20 cellular contexts compared by ENCODE assay signal in the genomic region with DNA sequence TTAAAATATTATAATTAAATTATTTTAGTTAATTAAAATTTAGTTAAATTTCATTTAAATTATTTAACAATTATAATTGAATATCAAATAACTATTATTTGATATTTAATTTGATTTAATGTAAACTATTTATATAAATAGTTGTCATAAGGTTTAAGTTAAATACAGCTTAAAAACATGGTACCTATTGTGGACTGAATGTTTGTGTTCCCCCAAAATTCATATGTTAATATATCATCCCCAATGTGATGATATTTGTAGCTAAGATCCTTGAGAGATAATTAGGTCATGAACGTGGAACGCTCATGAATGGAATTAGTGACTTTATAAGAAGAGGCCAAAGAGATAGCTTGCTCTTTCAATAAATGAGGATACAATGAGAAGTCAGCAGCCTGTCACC.
A peak's percentile ranks its signal among the peaks of the same experiment; 100 is the strongest.
DNase-seq lines count a peak whose midpoint lies in the region; ATAC-seq, FAIRE-seq and TF ChIP-seq lines count a peak whose summit lies in the region.
"Had no signal": no experiment of that assay in that cellular context is flagged by ENCODE, and none has a peak within 500 bp of the region (broad histone marks: within the 10 kb centered on the region; RNA-seq: fewer than 3 reads in every experiment).

No MANE protein-coding gene starts in this region.

- H3K9me3 Mint-ChIP-seq in activated CD8-positive, alpha-beta T cell treated with anti-CD3 and anti-CD28 coated beads for 36 hours = peaks cover 2% of the 10 kb centered on the region
- peaks cover 6 to 15% of the 10 kb centered on the region in 2 donors for H3K9me3 Mint-ChIP-seq in natural killer cell

- no peaks in the 10 kb centered on the region for H3K36me3 Mint-ChIP-seq in activated CD8-positive, alpha-beta T cell treated with anti-CD3 and anti-CD28 coated beads for 36 hours (ENCODE audit: low read depth)
- no peaks in the 10 kb centered on the region for H3K36me3 Mint-ChIP-seq in natural killer cell
- H3K36me3 Mint-ChIP-seq: CD4-positive, CD25-positive, alpha-beta regulatory T cell; CD8-positive, alpha-beta memory T cell had no signal

- POLR2A ChIA-PET in activated CD8-positive, alpha-beta T cell treated with anti-CD3 and anti-CD28 coated beads for 36 hours (lab: Charles Lee) = no interaction called here

- no peak for TF ChIP-seq CTCF in activated CD8-positive, alpha-beta T cell treated with anti-CD3 and anti-CD28 coated beads for 36 hours (IDR thresholded peaks at IDR 0.05)
- TF ChIP-seq CTCF in natural killer cell (IDR thresholded peaks at IDR 0.05) = no peak

- H3K27me3 Mint-ChIP-seq in activated CD8-positive, alpha-beta T cell treated with anti-CD3 and anti-CD28 coated beads for 36 hours = no peaks in the 10 kb centered on the region
- no peaks in the 10 kb centered on the region for H3K27me3 Mint-ChIP-seq in natural killer cell (ENCODE audit: low read depth in 2 of 2)
- H3K27me3 Mint-ChIP-seq: CD4-positive, CD25-positive, alpha-beta regulatory T cell; CD8-positive, alpha-beta memory T cell had no signal

- DNase-seq in NCI-H82 (lab: John Stamatoyannopoulos, UW) = peak; percentile 26
- DNase-seq in NCI-H82 treated with DMSO at 0.1 percent for 48 hours (lab: John Stamatoyannopoulos, UW; ENCODE audit: unreplicated experiment) = no peak
- no peak for DNase-seq in frontal cortex (ENCODE audit: low spot score in 2 of 2)
- DNase-seq in activated effector memory CD4-positive, alpha-beta T cell treated with anti-CD3 and anti-CD28 coated beads, Interleukin-2, amount 50 U/mL, for 16 hours = no peak
- DNase-seq in activated CD8-positive, alpha-beta T cell treated with anti-CD3 and anti-CD28 coated beads for 36 hours = no peak
- no peak for DNase-seq in natural killer cell
- DNase-seq: ACHN; BE2C; C1 segment of cervical spinal cord; CD4-positive, CD25-positive, alpha-beta regulatory T cell; CD8-positive, alpha-beta memory T cell; COR-L47; DMS 273 treated with DMSO at 0.1 percent for 48 hours; DND-41; EL; GM23248 had no signal

- no peak for ATAC-seq in activated CD8-positive, alpha-beta T cell treated with anti-CD3 and anti-CD28 coated beads for 36 hours
- no peak for ATAC-seq in natural killer cell

- H3K27ac Mint-ChIP-seq in activated CD8-positive, alpha-beta T cell treated with anti-CD3 and anti-CD28 coated beads for 36 hours = no peak overlapping the region
- H3K27ac Mint-ChIP-seq in natural killer cell = no peak overlapping the region
- H3K27ac Mint-ChIP-seq: CD4-positive, CD25-positive, alpha-beta regulatory T cell; CD8-positive, alpha-beta memory T cell had no signal

- no peaks in the 10 kb centered on the region for H3K4me1 Mint-ChIP-seq in activated CD8-positive, alpha-beta T cell treated with anti-CD3 and anti-CD28 coated beads for 36 hours (ENCODE audit: low read depth)
- no peaks in the 10 kb centered on the region for H3K4me1 Mint-ChIP-seq in natural killer cell
- H3K4me1 Mint-ChIP-seq: CD4-positive, CD25-positive, alpha-beta regulatory T cell; CD8-positive, alpha-beta memory T cell had no signal

- CTCF ChIA-PET in activated CD8-positive, alpha-beta T cell treated with anti-CD3 and anti-CD28 coated beads for 36 hours (lab: Charles Lee) = no interaction called here

- no peak overlapping the region for H3K4me3 Mint-ChIP-seq in activated CD8-positive, alpha-beta T cell treated with anti-CD3 and anti-CD28 coated beads for 36 hours
- no peak overlapping the region for H3K4me3 Mint-ChIP-seq in natural killer cell
- H3K4me3 Mint-ChIP-seq: CD4-positive, CD25-positive, alpha-beta regulatory T cell; CD8-positive, alpha-beta memory T cell had no signal

- peak; percentile 99 for FAIRE-seq in G401.6 (lab: Jason Lieb, UNC)
- FAIRE-seq in TTC549 (lab: Jason Lieb, UNC) = peak; percentile 99
- FAIRE-seq in frontal cortex (lab: Jason Lieb, UNC) = peak; percentile 98
- FAIRE-seq: GM12891, HepG2 had no signal

- intact Hi-C loops in activated CD8-positive, alpha-beta T cell treated with anti-CD3 and anti-CD28 coated beads for 36 hours (cut with micrococcal nuclease) = no loop called here
- intact Hi-C loops in natural killer cell (cut with micrococcal nuclease) = no loop called here
